In genomic region chr5:75079346-75079745, GRCh38 we compare ENCODE assay signal across 1 cellular context. TPM values are rescaled to one million over a fixed set of nuclear protein-coding genes. Genes with fewer than 3 reads are reported as not detected.
"Had no signal": no experiment of that assay in that cellular context is flagged by ENCODE, and none has a peak within 500 bp of the region (broad histone marks: within the 10 kb centered on the region; RNA-seq: fewer than 3 reads in every experiment).

No MANE protein-coding gene starts in this region.

RNA-seq across cellular contexts. Expression of gene GCNT4, which starts 27.0 kb away (rescaled TPM):
- total RNA-seq: activated B cell treated with CpG ODN at 0.5 μM for 24 hours had no signal
